Comparison of ENCODE assay signal across 8 cellular contexts in genomic region chr15:44735482-44736260, GRCh38. TPM values are rescaled to one million over a fixed set of nuclear protein-coding genes. Genes with fewer than 3 reads are reported as not detected.
DNase-seq lines count a peak whose midpoint lies in the region; ATAC-seq and TF ChIP-seq lines count a peak whose summit lies in the region.

No MANE protein-coding gene starts in this region.

- H2AFZ ChIP-seq in Loucy (ENCODE audit: low read length) = 0 out of 2 replicates have a peak overlapping the region, but pooled peaks have one; percentile 29

- no peaks in the 10 kb centered on the region for H3K27me3 ChIP-seq in Loucy (ENCODE audit: insufficient read depth, low read length, poor library complexity, severe bottlenecking)
- no peaks in the 10 kb centered on the region for H3K27me3 ChIP-seq in adrenal gland
- no peaks in the 10 kb centered on the region for H3K27me3 ChIP-seq in BE2C

- intact Hi-C loops in adrenal gland (cut with DNase I) = loop anchor here (5.0 to 10.0 kb wide), 3 partner anchors 68 to 161 kb away; partner anchors contain the start of gene SPG11 (in 1 of the 2)

- H3K9ac ChIP-seq in Loucy (ENCODE audit: low read depth, low read length, poor library complexity, severe bottlenecking) = peak overlapping the region; percentile 27

- H3K9me3 ChIP-seq in Loucy (ENCODE audit: insufficient read depth, low read depth, low read length) (no peaks in the 10 kb centered on the region), adrenal gland (replicated peaks in 1 of 3) (no peaks in the 10 kb centered on the region), BE2C (no peaks in the 10 kb centered on the region)

- H3K9me3 Mint-ChIP-seq in nephron progenitor cell = peaks cover 13% of the 10 kb centered on the region

- peaks cover under 1% of the 10 kb centered on the region; the same call in 1 of the 2 replicates for H3K79me2 ChIP-seq in Loucy (ENCODE audit: insufficient read depth, low read length)

- H3K36me3 ChIP-seq in Loucy (ENCODE audit: insufficient read depth, low read length) (no peaks in the 10 kb centered on the region), adrenal gland (replicated peaks in 1 of 2) (peaks cover 0 to 6% of the 10 kb centered on the region in 2 donors), BE2C (no peaks in the 10 kb centered on the region)

- no peaks in the 10 kb centered on the region for H3K9me2 ChIP-seq in Loucy (replicated peaks; ENCODE audit: low read depth, low read length)

- H3K27me3 Mint-ChIP-seq in nephron progenitor cell (ENCODE audit: low read depth, poor library complexity) = peaks cover 5% of the 10 kb centered on the region

- H3K36me3 Mint-ChIP-seq in nephron progenitor cell (ENCODE audit: low read depth) = peaks cover 5% of the 10 kb centered on the region

- POLR2A ChIA-PET in HEK293T (lab: Yijun Ruan, JAX) = interaction anchor here (1.4 to 4.4 kb wide), 3 partner anchors 9 to 72 kb away, joined by 10 to 33 read pairs (median 30); partner anchors contain the start of genes B2M, PATL2 and SPG11

- CTCF ChIA-PET in HEK293T (lab: Yijun Ruan, JAX) = interaction anchor here (0.5 to 3.6 kb wide), 5 partner anchors 9 to 152 kb away, joined by 3 to 18 read pairs (median 3); partner anchors contain the start of gene PATL2

- peaks cover 13% of the 10 kb centered on the region for H3K4me1 Mint-ChIP-seq in nephron progenitor cell

- H3K27ac Mint-ChIP-seq in nephron progenitor cell = peak overlapping the region; percentile 23

- WGBS in adrenal gland, 4 donors = 53 to 70% (median 62%) methylated on average over 8 of the region's 8 CpGs

- H3K27ac ChIP-seq in adrenal gland = peak overlapping the region in 4 of 5 donors; percentile 26 to 78 (median 42)

- H3F3A ChIP-seq in Loucy (ENCODE audit: low read depth) = no peaks in the 10 kb centered on the region

- no peak for TF ChIP-seq POLR2A in adrenal gland (IDR thresholded peaks at IDR 0.05)

- peaks cover 8% of the 10 kb centered on the region for H3K4me1 ChIP-seq in Loucy (ENCODE audit: insufficient read depth, low read length, poor library complexity, severe bottlenecking)
- H3K4me1 ChIP-seq in adrenal gland (replicated peaks in 1 of 2) = peaks cover 3 to 9% of the 10 kb centered on the region in 2 donors
- H3K4me1 ChIP-seq in BE2C = no peaks in the 10 kb centered on the region; the same call in 1 of the 2 replicates

- H3K4me2 ChIP-seq in Loucy (ENCODE audit: low read depth, low read length, poor library complexity, severe bottlenecking) = no peak overlapping the region

- H3K4me3 ChIP-seq in GM12875 (ENCODE audit: low read depth, low read length) = peak overlapping the region; percentile 45
- H3K4me3 ChIP-seq in Loucy (ENCODE audit: low read length, poor library complexity, severe bottlenecking) = no peak overlapping the region
- no peak overlapping the region for H3K4me3 ChIP-seq in adrenal gland
- no peak overlapping the region for H3K4me3 ChIP-seq in BE2C (ENCODE audit: low read depth, low read length)

- TF ChIP-seq CTCF in GM12875 (IDR thresholded peaks at IDR 0.05; ENCODE audit: borderline replicate concordance, insufficient read depth, low read depth, low read length) (no peak), Loucy (conservative IDR thresholded peaks at IDR 0.05; ENCODE audit: low read length) (no peak), adrenal gland (IDR thresholded peaks at IDR 0.05) (peak in 1 of 6 experiments; percentile 10), nephron progenitor cell (IDR thresholded peaks at IDR 0.05) (no peak), BE2C (IDR thresholded peaks at IDR 0.05; ENCODE audit: low read depth, low read length) (no peak)

- H4K20me1 ChIP-seq in Loucy (ENCODE audit: insufficient read depth, low read length, poor library complexity, severe bottlenecking) = no peaks in the 10 kb centered on the region

- DNase-seq in adrenal gland (peak in 2 of 7 donors; percentile 44 to 62), nephron progenitor cell (no peak), cerebellum (ENCODE audit: low spot score) (no peak), BE2C (no peak), HEK293T (ENCODE audit: extremely low spot score) (no peak)

- no peak overlapping the region for H3K4me3 Mint-ChIP-seq in nephron progenitor cell

- ATAC-seq in HG03469 (IDR thresholded peaks at IDR 0.05; ENCODE audit: unreplicated experiment) = no peak

TF ChIP-seq in HEK293T, 16 proteins besides CTCF, POLR2A, EP300 and RAD21:
- TF ChIP-seq L3MBTL2 (conservative IDR thresholded peaks at IDR 0.05) = no peak
- TF ChIP-seq, protein P1, sequence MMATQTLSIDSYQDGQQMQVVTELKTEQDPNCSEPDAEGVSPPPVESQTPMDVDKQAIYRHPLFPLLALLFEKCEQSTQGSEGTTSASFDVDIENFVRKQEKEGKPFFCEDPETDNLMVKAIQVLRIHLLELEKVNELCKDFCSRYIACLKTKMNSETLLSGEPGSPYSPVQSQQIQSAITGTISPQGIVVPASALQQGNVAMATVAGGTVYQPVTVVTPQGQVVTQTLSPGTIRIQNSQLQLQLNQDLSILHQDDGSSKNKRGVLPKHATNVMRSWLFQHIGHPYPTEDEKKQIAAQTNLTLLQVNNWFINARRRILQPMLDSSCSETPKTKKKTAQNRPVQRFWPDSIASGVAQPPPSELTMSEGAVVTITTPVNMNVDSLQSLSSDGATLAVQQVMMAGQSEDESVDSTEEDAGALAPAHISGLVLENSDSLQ (IDR thresholded peaks at IDR 0.05) = no peak
- no peak for TF ChIP-seq FOXK2 (IDR thresholded peaks at IDR 0.05)
- no peak for TF ChIP-seq BHLHE40 (IDR thresholded peaks at IDR 0.05; ENCODE audit: borderline replicate concordance)
- TF ChIP-seq NFRKB (IDR thresholded peaks at IDR 0.05) = no peak
- TF ChIP-seq SP1 (IDR thresholded peaks at IDR 0.05) = no peak
- TF ChIP-seq TARDBP (IDR thresholded peaks at IDR 0.05) = no peak
TF ChIP-seq in HEK293T: peak in this region for 0.

RNA-seq across cellular contexts. Expression of gene TRIM69, which starts 0.7 kb away (rescaled TPM):
- total RNA-seq in adrenal gland (10 to 100 TPM in 6 of 8 donors, 1 to 10 TPM in 2; 7.2 to 38.8 (median 19.2) TPM), cerebellum (34.3 TPM)
- polyA plus RNA-seq in adrenal gland = 10 to 100 TPM; 16.9 to 34.7 (median 18.3) TPM
- 19.9 TPM for polyA plus RNA-seq in BE2C (2012; ENCODE audit: insufficient read depth, insufficient read length, low read depth)

RNA-seq across cellular contexts. Expression of gene B2M, which starts 24.4 kb away (rescaled TPM):
- 1,000 to 10,000 TPM; 1,793 to 6,421 (median 3,354) TPM for total RNA-seq in adrenal gland
- 1,000 to 10,000 TPM; 1,063 to 5,117 (median 1,725) TPM for polyA plus RNA-seq in adrenal gland
- total RNA-seq in cerebellum = 210 TPM
- 1,053 TPM for polyA plus RNA-seq in BE2C (2012; ENCODE audit: insufficient read depth, insufficient read length, low read depth)

RNA-seq across cellular contexts. Expression of gene PATL2, which starts 24.5 kb away (rescaled TPM):
- total RNA-seq in adrenal gland = 1 to 10 TPM in 7 of 8 donors, under 1 TPM in 1; 0.42 to 5.6 (median 2.7) TPM
- 10 to 100 TPM in 2 of 3 donors, 1 to 10 TPM in 1; 1.3 to 18.3 (median 17.5) TPM for polyA plus RNA-seq in adrenal gland
- 1.1 TPM for total RNA-seq in cerebellum
- polyA plus RNA-seq in BE2C (2012; ENCODE audit: insufficient read depth, insufficient read length, low read depth) = not detected
